8 cellular contexts compared by ENCODE assay signal in the genomic region with DNA sequence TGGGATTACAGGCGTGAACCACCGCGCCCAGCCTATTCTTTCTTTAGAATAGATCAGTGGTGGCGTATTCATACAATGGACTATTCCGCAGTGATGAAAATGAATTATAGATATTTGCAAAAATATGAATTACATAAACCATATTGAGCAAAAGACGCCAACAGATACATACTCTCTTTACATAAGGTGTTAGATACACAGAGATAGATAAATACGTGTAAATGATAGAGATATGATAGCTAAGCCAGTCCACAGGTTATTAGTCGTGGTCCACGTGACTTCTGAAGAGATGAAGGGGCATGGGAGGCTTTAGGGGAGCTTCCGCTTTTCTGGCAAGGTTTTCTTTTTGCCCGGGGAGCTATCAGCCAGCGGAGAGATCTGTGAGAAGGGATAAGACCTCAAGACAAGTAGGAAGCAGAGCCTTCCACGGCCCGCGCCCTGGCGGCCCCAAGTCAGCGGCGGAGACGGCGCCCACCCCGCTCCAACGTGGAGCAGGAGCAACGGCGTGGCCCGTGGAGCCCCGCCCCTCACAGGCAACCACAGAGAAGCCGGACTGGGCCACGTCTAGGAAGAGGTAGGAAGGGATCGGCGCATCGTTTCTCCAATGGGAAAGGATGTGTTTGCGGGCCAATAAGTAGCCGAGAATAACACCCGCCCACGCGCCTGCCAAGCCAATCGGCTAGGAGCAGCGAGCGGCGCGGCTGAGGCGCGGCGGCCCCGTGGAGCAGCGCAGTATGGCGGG. TPM values are rescaled to one million over a fixed set of nuclear protein-coding genes. Genes with fewer than 3 reads are reported as not detected.
DNase-seq lines count a peak whose midpoint lies in the region; ATAC-seq, FAIRE-seq and TF ChIP-seq lines count a peak whose summit lies in the region.

TSS of gene MSTO1 (plus strand) at position 704 of the 742 bp plus-strand sequence. CDS start at position 735, 31 bp downstream.

- no peak for TF ChIP-seq CTCF in type B pancreatic cell (conservative IDR thresholded peaks at IDR 0.05)

- H3K36me3 Mint-ChIP-seq in T-cell (peaks cover 11% of the 10 kb centered on the region), type B pancreatic cell (peaks cover 4% of the 10 kb centered on the region)

- H3K27ac ChIP-seq in adipose tissue (ENCODE audit: low read depth, low read length): no peak within 1 kb of the TSS

- DNase-seq in GM12891 (ENCODE audit: insufficient read length, low spot score) (peak; percentile 77), NCI-H1436 treated with DMSO at 0.1 percent for 48 hours (lab: John Stamatoyannopoulos, UW) (peak; percentile 83), T-cell (peak; percentile 76 to 93 (median 88)), cardiac septum (ENCODE audit: low spot score) (peak; percentile 96), pons (ENCODE audit: low spot score) (peak; percentile 98), type B pancreatic cell (ENCODE audit: extremely low spot score, unreplicated experiment) (peak; percentile 94)

- POLR2A ChIA-PET in T-cell (lab: Charles Lee): no interaction called here

- H3K9me3 Mint-ChIP-seq in T-cell: no peaks in the 10 kb centered on the region
- no peaks in the 10 kb centered on the region for H3K9me3 Mint-ChIP-seq in type B pancreatic cell

- 5 to 8% (median 7%) methylated on average over 42 to 45 of the region's 47 CpGs for WGBS in adipose tissue, 3 donors

- H3K4me3 Mint-ChIP-seq in T-cell: peak within 1 kb of the TSS; percentile 88 to 97 (median 92)
- H3K4me3 Mint-ChIP-seq in type B pancreatic cell: peak within 1 kb of the TSS; percentile 94

- H3K27ac Mint-ChIP-seq in T-cell (peak within 1 kb of the TSS; percentile 88 to 91), type B pancreatic cell (peak within 1 kb of the TSS; percentile 65)

- H3K4me1 Mint-ChIP-seq in T-cell (peaks cover 5 to 7% (median 6%) of the 10 kb centered on the region in 3 donors), type B pancreatic cell (ENCODE audit: unreplicated experiment) (no peaks in the 10 kb centered on the region)

- H3K27me3 Mint-ChIP-seq in T-cell (no peaks in the 10 kb centered on the region), type B pancreatic cell (no peaks in the 10 kb centered on the region)

- FAIRE-seq in GM12891 (lab: Jason Lieb, UNC): peak; percentile 99

- intact Hi-C loops in cardiac septum (cut with DNase I): no loop called here

- peak; percentile 64 for TF ChIP-seq POLR2A in GM12891 (IDR thresholded peaks at IDR 0.05; ENCODE audit: low read depth, low read length)

- CTCF ChIA-PET in T-cell (lab: Charles Lee): no interaction called here

- ATAC-seq in HG02840 (IDR thresholded peaks at IDR 0.05; ENCODE audit: low FRiP score, unreplicated experiment): peak; percentile 88
- peak; percentile 93 to 98 (median 96) for ATAC-seq in T-cell (replicated peaks in 1 of 4)

TF ChIP-seq in GM12891, 5 proteins besides CTCF, POLR2A, EP300 and RAD21:
- TF ChIP-seq PAX5 (IDR thresholded peaks at IDR 0.05; ENCODE audit: insufficient read depth, low read length, severe bottlenecking): no peak
- TF ChIP-seq SPI1 (IDR thresholded peaks at IDR 0.05; ENCODE audit: low read depth, low read length): peak; percentile 45; the same call in 1 of the 2 replicates
- TF ChIP-seq POU2F2 (IDR thresholded peaks at IDR 0.05; ENCODE audit: low read depth, low read length): no peak
- TF ChIP-seq POLR2AphosphoS5 (IDR thresholded peaks at IDR 0.05; ENCODE audit: low read depth, low read length): peak; percentile 51; the same call in 1 of the 2 replicates
- TF ChIP-seq TAF1 (IDR thresholded peaks at IDR 0.05; ENCODE audit: low read depth, low read length): no peak

RNA-seq across cellular contexts. Expression of gene MSTO1, which starts in this region (rescaled TPM):
- 29.4 TPM for polyA plus RNA-seq in GM12891 (2012; ENCODE audit: low read depth, missing spikeins)
- total RNA-seq in T-cell (10 to 100 TPM; 47.6 to 96.2 (median 92.9) TPM), cardiac septum (25.6 TPM), type B pancreatic cell (ENCODE audit: low replicate concordance) (37.3 and 75.7 TPM in 2 replicates)
- 10 to 100 TPM; 12.4 to 25.9 (median 14.9) TPM for polyA plus RNA-seq in adipose tissue
